In genomic region chr17:37286430-37286829, GRCh38 we compare ENCODE assay signal across 1 cellular context.
TF ChIP-seq lines count a peak whose summit lies in the region.

No MANE protein-coding gene starts in this region.

TF ChIP-seq in K562, 482 proteins besides CTCF, POLR2A, EP300 and RAD21 (continued from another document):
- TF ChIP-seq PKNOX1 (IDR thresholded peaks at IDR 0.05), result peak; percentile 44; the same call in 1 of the 2 replicates
